ENCODE assay signal across 10 cellular contexts in the genomic region with DNA sequence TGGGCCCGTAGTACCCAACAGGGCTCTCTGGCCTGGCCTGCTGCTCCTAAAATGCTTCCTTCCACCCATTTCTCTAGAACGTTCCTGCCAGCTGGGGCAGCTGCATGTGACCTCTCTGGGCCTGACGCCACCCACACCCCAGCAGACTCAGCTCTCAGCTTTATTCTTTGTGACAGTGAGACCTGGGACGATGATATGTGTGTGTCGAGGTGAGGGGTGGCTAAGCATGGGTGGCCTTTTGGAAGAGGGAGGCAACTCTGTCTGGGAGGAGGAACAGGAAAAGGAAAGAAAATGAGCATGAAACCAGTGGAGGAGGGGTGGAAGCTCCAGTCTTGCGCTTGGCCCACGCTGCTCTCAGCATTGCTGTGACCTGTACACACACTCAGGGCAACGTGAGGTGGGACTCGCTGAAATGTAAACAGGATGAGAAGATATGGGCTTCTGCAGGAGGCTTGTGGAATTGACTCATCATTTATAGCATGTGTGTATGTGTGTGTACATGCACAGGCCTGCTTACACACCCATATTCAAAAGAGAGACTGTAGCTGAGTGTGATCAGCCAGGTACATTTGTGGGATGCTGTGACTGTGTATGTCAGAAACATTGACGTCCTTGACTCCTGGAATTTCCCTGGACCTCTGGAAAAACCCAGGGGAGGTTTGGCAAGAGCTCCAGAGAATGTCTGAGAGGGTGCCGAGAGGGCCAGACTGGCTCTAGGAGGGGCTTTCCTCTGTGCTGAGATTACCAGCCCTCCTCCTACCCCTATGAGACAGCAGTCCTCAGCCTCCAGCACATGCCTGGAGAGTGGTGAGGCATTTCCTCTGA.
DNase-seq lines count a peak whose midpoint lies in the region; ATAC-seq, FAIRE-seq and TF ChIP-seq lines count a peak whose summit lies in the region.
"Had no signal": no experiment of that assay in that cellular context is flagged by ENCODE, and none has a peak within 500 bp of the region (broad histone marks: within the 10 kb centered on the region; RNA-seq: fewer than 3 reads in every experiment).

No MANE protein-coding gene starts in this region.

- no peak for TF ChIP-seq CTCF in right lobe of liver (IDR thresholded peaks at IDR 0.05)

- H3K36me3 ChIP-seq in ACC112 (ENCODE audit: insufficient read depth, low read length) (no peaks in the 10 kb centered on the region), right lobe of liver (no peaks in the 10 kb centered on the region)

- no peak overlapping the region for H3K4me3 ChIP-seq in ACC112 (ENCODE audit: low read depth, low read length)
- no peak overlapping the region for H3K4me3 ChIP-seq in right lobe of liver

- TF ChIP-seq POLR2A in right lobe of liver (IDR thresholded peaks at IDR 0.05), result no peak

- H3K27me3 ChIP-seq in ACC112 (ENCODE audit: insufficient read depth, low read length), result no peaks in the 10 kb centered on the region
- no peaks in the 10 kb centered on the region for H3K27me3 ChIP-seq in right lobe of liver

- DNase-seq in H4 (ENCODE audit: low spot score) (peak; percentile 77), amniotic epithelial cell (ENCODE audit: low read depth) (peak; percentile 88), right lobe of liver (peak in 1 of 3 donors; percentile 46), SW 1271 (lab: John Stamatoyannopoulos, UW) (no peak), HTR-8/SVneo (ENCODE audit: insufficient read length, low spot score) (no peak), cerebellar cortex (ENCODE audit: low spot score) (no peak)
- DNase-seq: C1 segment of cervical spinal cord, NCI-H526 had no signal

- no peak overlapping the region for H2AFZ ChIP-seq in ACC112 (ENCODE audit: low read length, unreplicated experiment)

- no peaks in the 10 kb centered on the region for H3K79me2 ChIP-seq in ACC112 (ENCODE audit: control insufficient read depth, insufficient read depth, low read length, unreplicated experiment)

- H3K9me3 ChIP-seq in right lobe of liver, result no peaks in the 10 kb centered on the region

- FAIRE-seq in HTR-8/SVneo (lab: Jason Lieb, UNC), result no peak

- intact Hi-C loops in right lobe of liver (cut with DNase I), result no loop called here

- H3K27ac ChIP-seq in ACC112 (ENCODE audit: low read depth, low read length), result peak overlapping the region; percentile 78
- H3K27ac ChIP-seq in right lobe of liver, result peak overlapping the region in 1 of 3 donors; percentile 5

- WGBS in right lobe of liver (ENCODE audit: insufficient coverage, low coverage, low lambda C conversion rate, missing lambda C conversion rate), result 51% methylated on average over 9 of the region's 11 CpGs

- ATAC-seq in right lobe of liver (peak; percentile 54 to 79 (median 66)), HG03175 (IDR thresholded peaks at IDR 0.05; ENCODE audit: unreplicated experiment) (no peak)

- H3K4me1 ChIP-seq in ACC112 (ENCODE audit: control insufficient read depth, insufficient read depth, low read length, unreplicated experiment), result peaks cover 31% of the 10 kb centered on the region
- H3K4me1 ChIP-seq in right lobe of liver, result no peaks in the 10 kb centered on the region

Comparison
In these comparisons a context has a peak if more than half of its experiments do, and no peak if none do; other contexts are left out.
1. DNase-seq: peak in H4 (single experiment) and amniotic epithelial cell (single experiment); none in SW 1271 (0 of 2), HTR-8/SVneo (single experiment) and cerebellar cortex (single experiment).